In the genomic region with DNA sequence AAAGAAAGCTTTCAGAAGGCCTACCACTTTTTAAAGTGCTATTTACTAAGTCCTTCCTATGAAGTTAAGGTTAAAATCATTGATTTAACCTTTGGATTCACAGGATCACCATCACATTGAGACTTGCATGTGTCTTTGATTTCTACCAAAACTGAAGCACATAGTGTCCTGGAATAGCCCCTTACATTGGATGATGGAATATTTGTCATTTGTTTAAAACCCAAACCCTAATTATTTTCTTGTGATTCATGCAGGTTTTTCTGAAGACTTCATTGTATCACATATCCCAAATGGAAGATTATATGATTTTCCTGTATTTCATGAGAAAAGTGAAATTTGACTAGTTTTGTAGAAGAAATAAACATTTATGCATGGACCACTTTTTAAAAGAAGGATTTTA, we compare ENCODE assay signal across 1 cellular context.
TF ChIP-seq lines count a peak whose summit lies in the region.

No MANE protein-coding gene starts in this region.

TF ChIP-seq in SK-N-SH, 30 proteins besides CTCF, POLR2A, EP300 and RAD21 (continued from another document):
- TF ChIP-seq, protein P1, sequence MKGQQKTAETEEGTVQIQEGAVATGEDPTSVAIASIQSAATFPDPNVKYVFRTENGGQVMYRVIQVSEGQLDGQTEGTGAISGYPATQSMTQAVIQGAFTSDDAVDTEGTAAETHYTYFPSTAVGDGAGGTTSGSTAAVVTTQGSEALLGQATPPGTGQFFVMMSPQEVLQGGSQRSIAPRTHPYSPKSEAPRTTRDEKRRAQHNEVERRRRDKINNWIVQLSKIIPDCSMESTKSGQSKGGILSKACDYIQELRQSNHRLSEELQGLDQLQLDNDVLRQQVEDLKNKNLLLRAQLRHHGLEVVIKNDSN (IDR thresholded peaks at IDR 0.05; ENCODE audit: borderline replicate concordance, low read depth), result no peak
